ENCODE assay signal across 17 cellular contexts in the genomic region with DNA sequence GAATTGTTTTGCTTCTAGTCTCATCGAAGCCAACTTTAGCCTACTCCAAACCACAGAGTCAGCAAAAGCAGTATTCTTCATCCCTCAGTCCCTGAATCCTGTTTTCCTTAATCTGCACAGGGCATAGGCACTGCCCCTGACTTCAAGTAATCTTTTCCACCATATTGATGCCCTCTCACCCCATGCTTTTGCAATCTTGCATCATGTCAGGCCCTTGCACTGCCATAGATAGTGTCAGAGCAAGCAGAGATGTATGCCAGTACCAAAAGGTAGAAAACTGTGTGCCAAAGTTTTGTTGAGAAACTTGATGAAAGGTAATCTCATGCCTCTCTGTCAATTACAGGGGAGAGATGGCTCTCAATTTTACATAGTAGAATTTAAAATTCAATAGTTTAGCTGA.
DNase-seq lines count a peak whose midpoint lies in the region; ATAC-seq and TF ChIP-seq lines count a peak whose summit lies in the region.
"Had no signal": no experiment of that assay in that cellular context is flagged by ENCODE, and none has a peak within 500 bp of the region (broad histone marks: within the 10 kb centered on the region; RNA-seq: fewer than 3 reads in every experiment).

No MANE protein-coding gene starts in this region.

- no peaks in the 10 kb centered on the region for H3F3A ChIP-seq in OCI-LY1 (ENCODE audit: insufficient read depth, low read length)
- no peaks in the 10 kb centered on the region for H3F3A ChIP-seq in neural progenitor cell (ENCODE audit: low read depth)

- H3K36me3 ChIP-seq in OCI-LY1 (ENCODE audit: insufficient read depth, low read length) (no peaks in the 10 kb centered on the region), neural progenitor cell (no peaks in the 10 kb centered on the region)

- CTCF ChIA-PET in activated CD4-positive, alpha-beta T cell treated with anti-CD3 and anti-CD28 coated beads, Interleukin-2, amount 10 ng/mL, durations not matched to agents 7 days and 5 days (lab: Charles Lee): no interaction called here
- CTCF ChIA-PET in activated CD8-positive, alpha-beta T cell treated with anti-CD3 and anti-CD28 coated beads for 36 hours (lab: Charles Lee): no interaction called here

- H3K9ac ChIP-seq in OCI-LY1 (ENCODE audit: low read length): no peak overlapping the region
- H3K9ac ChIP-seq in neural progenitor cell: no peak overlapping the region

- H3K9me3 ChIP-seq in OCI-LY1 (ENCODE audit: low read length) (no peaks in the 10 kb centered on the region), neural progenitor cell (ENCODE audit: low read depth) (no peaks in the 10 kb centered on the region)

- no peak for ATAC-seq in GM18502 (IDR thresholded peaks at IDR 0.05; ENCODE audit: poor library complexity, unreplicated experiment)
- no peak for ATAC-seq in activated CD8-positive, alpha-beta T cell treated with anti-CD3 and anti-CD28 coated beads for 36 hours

- H3K79me2 ChIP-seq in OCI-LY1 (ENCODE audit: insufficient read depth, low read length): no peaks in the 10 kb centered on the region
- H3K79me2 ChIP-seq in neural progenitor cell (ENCODE audit: low read depth): no peaks in the 10 kb centered on the region

- H3K27ac Mint-ChIP-seq in activated CD4-positive, alpha-beta T cell treated with anti-CD3 and anti-CD28 coated beads, Interleukin-2, amount 10 ng/mL, durations not matched to agents 7 days and 5 days: peak overlapping the region; percentile 64
- no peak overlapping the region for H3K27ac Mint-ChIP-seq in neural progenitor cell
- no peak overlapping the region for H3K27ac Mint-ChIP-seq in activated CD8-positive, alpha-beta T cell treated with anti-CD3 and anti-CD28 coated beads for 36 hours

- DNase-seq in activated CD4-positive, alpha-beta T cell treated with anti-CD3 and anti-CD28 coated beads, Interleukin-2, amount 10 ng/mL, durations not matched to agents 7 days and 5 days: no peak
- DNase-seq in activated CD4-positive, alpha-beta T cell treated with anti-CD3 and anti-CD28 coated beads for 4 hours: no peak
- no peak for DNase-seq in neural progenitor cell (ENCODE audit: low spot score)
- no peak for DNase-seq in activated CD8-positive, alpha-beta T cell treated with anti-CD3 and anti-CD28 coated beads for 36 hours
- DNase-seq: 8988T; C1 segment of cervical spinal cord; Calu3; CD4-positive, alpha-beta memory T cell; COR-L47; DMS53; DMS79 treated with DMSO at 0.1 percent for 48 hours; GF-D8; GOT3; H7; HCEC 1CT had no signal

- peaks cover 20% of the 10 kb centered on the region for H3K4me1 Mint-ChIP-seq in activated CD4-positive, alpha-beta T cell treated with anti-CD3 and anti-CD28 coated beads, Interleukin-2, amount 10 ng/mL, durations not matched to agents 7 days and 5 days
- no peaks in the 10 kb centered on the region for H3K4me1 Mint-ChIP-seq in neural progenitor cell
- peaks cover 8% of the 10 kb centered on the region for H3K4me1 Mint-ChIP-seq in activated CD8-positive, alpha-beta T cell treated with anti-CD3 and anti-CD28 coated beads for 36 hours (ENCODE audit: low read depth)

- H3K27ac ChIP-seq in OCI-LY1 (ENCODE audit: low read depth, low read length, poor library complexity, severe bottlenecking): peak overlapping the region; percentile 11
- no peak overlapping the region for H3K27ac ChIP-seq in neural progenitor cell

- no peaks in the 10 kb centered on the region for H3K9me2 ChIP-seq in OCI-LY1 (ENCODE audit: low read depth, low read length)

- H3K27me3 Mint-ChIP-seq in activated CD4-positive, alpha-beta T cell treated with anti-CD3 and anti-CD28 coated beads, Interleukin-2, amount 10 ng/mL, durations not matched to agents 7 days and 5 days: no peaks in the 10 kb centered on the region
- H3K27me3 Mint-ChIP-seq in neural progenitor cell (ENCODE audit: insufficient read depth, low read depth): peaks cover 2% of the 10 kb centered on the region
- H3K27me3 Mint-ChIP-seq in activated CD8-positive, alpha-beta T cell treated with anti-CD3 and anti-CD28 coated beads for 36 hours: no peaks in the 10 kb centered on the region

- TF ChIP-seq CTCF in OCI-LY1 (IDR thresholded peaks at IDR 0.05; ENCODE audit: low read length) (no peak), neural progenitor cell (IDR thresholded peaks at IDR 0.05) (no peak)
- TF ChIP-seq CTCF in activated CD8-positive, alpha-beta T cell treated with anti-CD3 and anti-CD28 coated beads for 36 hours (IDR thresholded peaks at IDR 0.05): no peak

- H3K4me3 ChIP-seq in OCI-LY1 (ENCODE audit: low read depth, low read length, poor library complexity, severe bottlenecking) (no peak overlapping the region), neural progenitor cell (no peak overlapping the region)

- H3K4me2 ChIP-seq in OCI-LY1 (ENCODE audit: low read length) (no peak overlapping the region), neural progenitor cell (no peak overlapping the region)

- POLR2A ChIA-PET in activated CD4-positive, alpha-beta T cell treated with anti-CD3 and anti-CD28 coated beads, Interleukin-2, amount 10 ng/mL, durations not matched to agents 7 days and 5 days (lab: Charles Lee): no interaction called here
- POLR2A ChIA-PET in activated CD8-positive, alpha-beta T cell treated with anti-CD3 and anti-CD28 coated beads for 36 hours (lab: Charles Lee): no interaction called here

- H3K36me3 Mint-ChIP-seq in activated CD4-positive, alpha-beta T cell treated with anti-CD3 and anti-CD28 coated beads, Interleukin-2, amount 10 ng/mL, durations not matched to agents 7 days and 5 days (ENCODE audit: low read depth): peaks cover 10% of the 10 kb centered on the region
- H3K36me3 Mint-ChIP-seq in neural progenitor cell: no peaks in the 10 kb centered on the region
- no peaks in the 10 kb centered on the region for H3K36me3 Mint-ChIP-seq in activated CD8-positive, alpha-beta T cell treated with anti-CD3 and anti-CD28 coated beads for 36 hours (ENCODE audit: low read depth)

- H2AFZ ChIP-seq in OCI-LY1 (ENCODE audit: low read length): no peak overlapping the region
- H2AFZ ChIP-seq in neural progenitor cell (replicated peaks): peak overlapping the region; percentile 21

- H3K4me1 ChIP-seq in OCI-LY1 (ENCODE audit: insufficient read depth, low read length, severe bottlenecking) (peaks cover 41% of the 10 kb centered on the region), neural progenitor cell (peaks cover 9% of the 10 kb centered on the region)

- H3K9me3 Mint-ChIP-seq in activated CD4-positive, alpha-beta T cell treated with anti-CD3 and anti-CD28 coated beads, Interleukin-2, amount 10 ng/mL, durations not matched to agents 7 days and 5 days: peaks cover 10% of the 10 kb centered on the region
- H3K9me3 Mint-ChIP-seq in neural progenitor cell: no peaks in the 10 kb centered on the region
- peaks cover 3% of the 10 kb centered on the region for H3K9me3 Mint-ChIP-seq in activated CD8-positive, alpha-beta T cell treated with anti-CD3 and anti-CD28 coated beads for 36 hours

- intact Hi-C loops in activated CD8-positive, alpha-beta T cell treated with anti-CD3 and anti-CD28 coated beads for 36 hours (cut with micrococcal nuclease): no loop called here

- H3K27me3 ChIP-seq in OCI-LY1 (ENCODE audit: insufficient read depth, low read length) (no peaks in the 10 kb centered on the region), neural progenitor cell (no peaks in the 10 kb centered on the region)

- H3K4me3 Mint-ChIP-seq in activated CD4-positive, alpha-beta T cell treated with anti-CD3 and anti-CD28 coated beads, Interleukin-2, amount 10 ng/mL, durations not matched to agents 7 days and 5 days: no peak overlapping the region
- H3K4me3 Mint-ChIP-seq in neural progenitor cell: no peak overlapping the region
- H3K4me3 Mint-ChIP-seq in activated CD8-positive, alpha-beta T cell treated with anti-CD3 and anti-CD28 coated beads for 36 hours: no peak overlapping the region
- H3K4me3 Mint-ChIP-seq: CD4-positive, alpha-beta memory T cell had no signal

- H4K20me1 ChIP-seq in OCI-LY1 (ENCODE audit: insufficient read depth, low read length): no peaks in the 10 kb centered on the region
- no peaks in the 10 kb centered on the region for H4K20me1 ChIP-seq in neural progenitor cell (ENCODE audit: low read depth)
